Comparison of ENCODE assay signal across 13 cellular contexts in the genomic region with DNA sequence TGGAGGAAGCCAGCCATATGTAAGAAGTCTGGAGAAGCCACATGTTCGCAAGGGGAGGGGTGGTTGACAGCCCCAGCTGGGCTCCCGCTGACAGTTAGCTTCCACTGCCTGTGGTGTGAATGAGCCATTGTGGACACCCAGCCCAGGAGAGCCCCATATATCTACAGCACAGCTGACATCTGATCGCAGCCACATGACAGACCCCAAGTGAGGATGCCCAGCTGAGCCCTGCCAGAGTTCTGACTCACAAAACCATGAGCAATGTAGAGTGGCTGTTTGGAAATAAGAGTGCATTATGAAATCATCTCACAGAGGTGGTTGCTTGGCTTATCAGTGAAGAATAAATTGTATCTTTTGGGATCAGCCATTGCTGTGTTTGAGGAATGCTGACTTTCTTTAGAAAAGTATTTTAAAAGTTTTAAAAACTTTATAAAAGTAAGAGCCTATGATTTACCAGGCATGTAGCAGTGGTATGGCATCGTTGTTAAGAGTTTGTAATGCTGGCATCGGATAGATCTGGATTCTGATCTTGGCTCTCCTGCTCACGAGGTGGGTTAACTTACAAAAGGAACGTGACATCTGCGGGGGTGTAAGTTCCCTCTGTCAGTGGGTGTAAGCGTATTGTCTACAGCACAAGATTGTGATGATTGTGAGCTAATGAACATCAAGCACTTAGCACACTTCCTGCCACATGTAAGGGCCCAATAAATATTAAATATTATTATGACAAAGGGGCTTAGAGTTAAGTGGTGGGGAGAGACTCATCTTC. TPM values are rescaled to one million over a fixed set of nuclear protein-coding genes. Genes with fewer than 3 reads are reported as not detected.
DNase-seq lines count a peak whose midpoint lies in the region; ATAC-seq and TF ChIP-seq lines count a peak whose summit lies in the region.
"Had no signal": no experiment of that assay in that cellular context is flagged by ENCODE, and none has a peak within 500 bp of the region (broad histone marks: within the 10 kb centered on the region; RNA-seq: fewer than 3 reads in every experiment).

No MANE protein-coding gene starts in this region.

- intact Hi-C loops in head of caudate nucleus (cut with DNase I) (no loop called here), upper lobe of right lung (cut with DNase I) (no loop called here)

- no peaks in the 10 kb centered on the region for H3K9me3 ChIP-seq in upper lobe of right lung
- H3K9me3 ChIP-seq: pancreas had no signal

- peaks cover 26% of the 10 kb centered on the region for H3K27me3 ChIP-seq in upper lobe of right lung
- H3K27me3 ChIP-seq: pancreas had no signal

- H3K4me3 ChIP-seq in upper lobe of right lung, result no peak overlapping the region
- H3K4me3 ChIP-seq: pancreas had no signal

- no peak for TF ChIP-seq CTCF in upper lobe of right lung (IDR thresholded peaks at IDR 0.05)

- H3K4me1 ChIP-seq in upper lobe of right lung, result no peaks in the 10 kb centered on the region
- H3K4me1 ChIP-seq: pancreas had no signal

- H3K9me3 Mint-ChIP-seq in activated naive CD8-positive, alpha-beta T cell treated with anti-CD3 and anti-CD28 coated beads, Interleukin-2, amount 50 U/mL, for 24 hours, result no peaks in the 10 kb centered on the region
- H3K9me3 Mint-ChIP-seq in activated naive CD8-positive, alpha-beta T cell treated with anti-CD3 and anti-CD28 coated beads for 36 hours, result no peaks in the 10 kb centered on the region
- H3K9me3 Mint-ChIP-seq: activated T-cell treated with anti-CD3 and anti-CD28 coated beads, Interleukin-2, amount 50 U/mL, for 24 hours had no signal

- H3K36me3 Mint-ChIP-seq in activated naive CD8-positive, alpha-beta T cell treated with anti-CD3 and anti-CD28 coated beads, Interleukin-2, amount 50 U/mL, for 24 hours (ENCODE audit: low read depth), result no peaks in the 10 kb centered on the region
- H3K36me3 Mint-ChIP-seq in activated naive CD8-positive, alpha-beta T cell treated with anti-CD3 and anti-CD28 coated beads for 36 hours, result no peaks in the 10 kb centered on the region

- H3K4me1 Mint-ChIP-seq in activated naive CD8-positive, alpha-beta T cell treated with anti-CD3 and anti-CD28 coated beads, Interleukin-2, amount 50 U/mL, for 24 hours, result no peaks in the 10 kb centered on the region
- H3K4me1 Mint-ChIP-seq in activated naive CD8-positive, alpha-beta T cell treated with anti-CD3 and anti-CD28 coated beads for 36 hours, result no peaks in the 10 kb centered on the region

- peak; percentile 59 for ATAC-seq in activated naive CD8-positive, alpha-beta T cell treated with anti-CD3 and anti-CD28 coated beads, Interleukin-2, amount 50 U/mL, for 24 hours
- ATAC-seq in upper lobe of right lung (peak; percentile 39), HG03108 (IDR thresholded peaks at IDR 0.05; ENCODE audit: unreplicated experiment) (no peak), GM21825 (IDR thresholded peaks at IDR 0.05; ENCODE audit: unreplicated experiment) (no peak)
- ATAC-seq: pancreas had no signal

- peaks cover 10% of the 10 kb centered on the region for H3K27me3 Mint-ChIP-seq in activated naive CD8-positive, alpha-beta T cell treated with anti-CD3 and anti-CD28 coated beads, Interleukin-2, amount 50 U/mL, for 24 hours
- H3K27me3 Mint-ChIP-seq in activated naive CD8-positive, alpha-beta T cell treated with anti-CD3 and anti-CD28 coated beads for 36 hours, result peaks cover 3% of the 10 kb centered on the region

- no peak overlapping the region for H3K27ac Mint-ChIP-seq in activated naive CD8-positive, alpha-beta T cell treated with anti-CD3 and anti-CD28 coated beads, Interleukin-2, amount 50 U/mL, for 24 hours
- H3K27ac Mint-ChIP-seq in activated naive CD8-positive, alpha-beta T cell treated with anti-CD3 and anti-CD28 coated beads for 36 hours, result no peak overlapping the region
- H3K27ac Mint-ChIP-seq: activated T-cell treated with anti-CD3 and anti-CD28 coated beads, Interleukin-2, amount 50 U/mL, for 24 hours had no signal

- no peak overlapping the region for H3K4me3 Mint-ChIP-seq in activated naive CD8-positive, alpha-beta T cell treated with anti-CD3 and anti-CD28 coated beads, Interleukin-2, amount 50 U/mL, for 24 hours
- H3K4me3 Mint-ChIP-seq in activated naive CD8-positive, alpha-beta T cell treated with anti-CD3 and anti-CD28 coated beads for 36 hours, result no peak overlapping the region
- H3K4me3 Mint-ChIP-seq: activated T-cell treated with anti-CD3 and anti-CD28 coated beads, Interleukin-2, amount 50 U/mL, for 24 hours had no signal

- no peak for DNase-seq in activated naive CD8-positive, alpha-beta T cell treated with anti-CD3 and anti-CD28 coated beads, Interleukin-2, amount 50 U/mL, for 24 hours
- DNase-seq in activated naive CD8-positive, alpha-beta T cell treated with anti-CD3 and anti-CD28 coated beads for 36 hours, result no peak
- DNase-seq in amygdala (lab: John Stamatoyannopoulos, UW) (peak in 53 of 56 donors; percentile 8 to 94 (median 75)), head of caudate nucleus (peak; percentile 59 to 95 (median 86)), upper lobe of right lung (no peak)
- no peak for DNase-seq in central memory CD4-positive, alpha-beta T cell
- DNase-seq: activated T-cell treated with anti-CD3 and anti-CD28 coated beads, Interleukin-2, amount 50 U/mL, for 24 hours; dermis blood vessel endothelial cell; NCI-H82 had no signal

- H3K27ac ChIP-seq in upper lobe of right lung, result no peak overlapping the region
- H3K27ac ChIP-seq: C4-2B, pancreas had no signal

- no peaks in the 10 kb centered on the region for H3K36me3 ChIP-seq in upper lobe of right lung
- H3K36me3 ChIP-seq: pancreas had no signal

RNA-seq across cellular contexts. Expression of a gene that starts 24.1 kb away (rescaled TPM):
- not detected for total RNA-seq in activated naive CD8-positive, alpha-beta T cell treated with anti-CD3 and anti-CD28 coated beads for 36 hours
- not detected for total RNA-seq in upper lobe of right lung
- total RNA-seq: dermis blood vessel endothelial cell had no signal

RNA-seq across cellular contexts. Expression of a gene that starts 24.2 kb away (rescaled TPM):
- total RNA-seq in activated naive CD8-positive, alpha-beta T cell treated with anti-CD3 and anti-CD28 coated beads for 36 hours, result 10 to 100 TPM; 26.7 to 28.8 TPM
- 20.2 TPM for total RNA-seq in upper lobe of right lung

RNA-seq across cellular contexts. Expression of a gene that starts 59.3 kb away (rescaled TPM):
- total RNA-seq in activated naive CD8-positive, alpha-beta T cell treated with anti-CD3 and anti-CD28 coated beads for 36 hours, result 100 to 1,000 TPM; 116 to 118 TPM
- 63.1 TPM for total RNA-seq in upper lobe of right lung

Comparison
In these comparisons a context has a peak if more than half of its experiments do, and no peak if none do; other contexts are left out.
1. ATAC-seq: peak in activated naive CD8-positive, alpha-beta T cell treated with anti-CD3 and anti-CD28 coated beads, Interleukin-2, amount 50 U/mL, for 24 hours (single experiment) and upper lobe of right lung (single experiment); none in HG03108 (single experiment) and GM21825 (single experiment).
2. DNase-seq: peak in amygdala (53 of 56) and head of caudate nucleus (42 of 42); none in activated naive CD8-positive, alpha-beta T cell treated with anti-CD3 and anti-CD28 coated beads, Interleukin-2, amount 50 U/mL, for 24 hours (single experiment), activated naive CD8-positive, alpha-beta T cell treated with anti-CD3 and anti-CD28 coated beads for 36 hours (single experiment), upper lobe of right lung (single experiment) and central memory CD4-positive, alpha-beta T cell (single experiment).